Comparison of ENCODE assay signal across 1 cellular context in the genomic region with DNA sequence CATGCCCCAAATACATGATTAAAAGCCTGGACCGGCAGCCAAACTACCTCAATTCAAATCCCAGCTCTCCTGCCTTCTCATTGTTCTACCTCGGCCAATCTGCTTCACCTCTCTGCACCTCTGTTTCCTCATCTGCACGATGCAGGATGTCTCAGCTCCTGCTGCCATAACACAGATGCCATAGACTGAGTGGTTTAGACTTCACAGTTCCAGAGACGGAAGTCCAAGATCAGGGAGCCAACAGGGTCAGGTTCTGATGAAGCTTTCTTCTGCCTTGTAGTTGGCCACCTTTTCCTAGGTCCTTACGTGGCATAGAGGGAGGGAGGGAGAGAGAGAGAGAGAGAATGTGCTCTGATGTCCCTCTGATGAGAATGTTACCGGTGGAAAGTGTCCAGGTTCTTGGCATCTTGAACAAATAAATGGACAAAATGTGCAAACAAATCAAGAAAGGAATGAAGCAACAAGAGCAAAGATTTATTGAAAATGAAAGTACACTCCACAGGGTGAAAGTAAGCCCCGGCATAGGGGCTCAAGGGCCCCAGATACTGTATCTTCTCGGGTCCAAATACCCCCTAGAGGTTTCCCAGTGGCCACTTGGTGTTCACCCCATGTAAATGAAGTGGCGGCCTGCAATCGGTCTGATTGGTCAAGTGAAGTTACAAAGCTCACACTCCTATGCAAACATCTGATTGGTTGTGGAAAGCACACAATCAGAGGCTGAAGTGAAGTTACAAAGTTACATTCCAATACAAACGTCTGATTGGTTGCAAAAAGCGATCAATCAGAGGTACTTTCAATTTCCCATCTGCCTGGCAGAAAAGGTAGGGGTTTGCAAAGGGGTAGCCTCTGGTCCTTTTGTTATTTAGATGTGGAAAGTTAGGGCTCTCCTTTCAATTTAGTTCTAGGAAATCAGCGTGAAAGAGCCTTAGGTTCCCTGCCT.
TF ChIP-seq lines count a peak whose summit lies in the region.

No MANE protein-coding gene starts in this region.

TF ChIP-seq in HepG2, 621 proteins besides CTCF, POLR2A, EP300 and RAD21 (continued from another document and continues in another):
- TF ChIP-seq, protein P1, sequence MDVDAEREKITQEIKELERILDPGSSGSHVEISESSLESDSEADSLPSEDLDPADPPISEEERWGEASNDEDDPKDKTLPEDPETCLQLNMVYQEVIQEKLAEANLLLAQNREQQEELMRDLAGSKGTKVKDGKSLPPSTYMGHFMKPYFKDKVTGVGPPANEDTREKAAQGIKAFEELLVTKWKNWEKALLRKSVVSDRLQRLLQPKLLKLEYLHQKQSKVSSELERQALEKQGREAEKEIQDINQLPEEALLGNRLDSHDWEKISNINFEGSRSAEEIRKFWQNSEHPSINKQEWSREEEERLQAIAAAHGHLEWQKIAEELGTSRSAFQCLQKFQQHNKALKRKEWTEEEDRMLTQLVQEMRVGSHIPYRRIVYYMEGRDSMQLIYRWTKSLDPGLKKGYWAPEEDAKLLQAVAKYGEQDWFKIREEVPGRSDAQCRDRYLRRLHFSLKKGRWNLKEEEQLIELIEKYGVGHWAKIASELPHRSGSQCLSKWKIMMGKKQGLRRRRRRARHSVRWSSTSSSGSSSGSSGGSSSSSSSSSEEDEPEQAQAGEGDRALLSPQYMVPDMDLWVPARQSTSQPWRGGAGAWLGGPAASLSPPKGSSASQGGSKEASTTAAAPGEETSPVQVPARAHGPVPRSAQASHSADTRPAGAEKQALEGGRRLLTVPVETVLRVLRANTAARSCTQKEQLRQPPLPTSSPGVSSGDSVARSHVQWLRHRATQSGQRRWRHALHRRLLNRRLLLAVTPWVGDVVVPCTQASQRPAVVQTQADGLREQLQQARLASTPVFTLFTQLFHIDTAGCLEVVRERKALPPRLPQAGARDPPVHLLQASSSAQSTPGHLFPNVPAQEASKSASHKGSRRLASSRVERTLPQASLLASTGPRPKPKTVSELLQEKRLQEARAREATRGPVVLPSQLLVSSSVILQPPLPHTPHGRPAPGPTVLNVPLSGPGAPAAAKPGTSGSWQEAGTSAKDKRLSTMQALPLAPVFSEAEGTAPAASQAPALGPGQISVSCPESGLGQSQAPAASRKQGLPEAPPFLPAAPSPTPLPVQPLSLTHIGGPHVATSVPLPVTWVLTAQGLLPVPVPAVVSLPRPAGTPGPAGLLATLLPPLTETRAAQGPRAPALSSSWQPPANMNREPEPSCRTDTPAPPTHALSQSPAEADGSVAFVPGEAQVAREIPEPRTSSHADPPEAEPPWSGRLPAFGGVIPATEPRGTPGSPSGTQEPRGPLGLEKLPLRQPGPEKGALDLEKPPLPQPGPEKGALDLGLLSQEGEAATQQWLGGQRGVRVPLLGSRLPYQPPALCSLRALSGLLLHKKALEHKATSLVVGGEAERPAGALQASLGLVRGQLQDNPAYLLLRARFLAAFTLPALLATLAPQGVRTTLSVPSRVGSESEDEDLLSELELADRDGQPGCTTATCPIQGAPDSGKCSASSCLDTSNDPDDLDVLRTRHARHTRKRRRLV (CRISPR knock-in tag; IDR thresholded peaks at IDR 0.05) = peak; percentile 99
- TF ChIP-seq MLXIP (CRISPR knock-in tag; IDR thresholded peaks at IDR 0.05; ENCODE audit: borderline replicate concordance) (no peak), DPF2 (CRISPR knock-in tag; IDR thresholded peaks at IDR 0.05; ENCODE audit: borderline replicate concordance, low read depth) (no peak), PPARG (CRISPR knock-in tag; conservative IDR thresholded peaks at IDR 0.05) (no peak), YEATS4 (CRISPR knock-in tag; IDR thresholded peaks at IDR 0.05; ENCODE audit: borderline replicate concordance) (peak; percentile 57; the same call in 1 of the 2 replicates), ZMAT3 (CRISPR knock-in tag; conservative IDR thresholded peaks at IDR 0.05) (no peak), MEF2D (CRISPR knock-in tag; IDR thresholded peaks at IDR 0.05) (no peak; the same call in 1 of the 2 replicates), EHMT2 (IDR thresholded peaks at IDR 0.05; ENCODE audit: borderline replicate concordance, low read depth, low read length) (no peak), UBTF (CRISPR knock-in tag; IDR thresholded peaks at IDR 0.05) (no peak), KAT7 (CRISPR knock-in tag; IDR thresholded peaks at IDR 0.05; ENCODE audit: borderline replicate concordance) (no peak), FOXA1 (IDR thresholded peaks at IDR 0.05) (no peak), FOXA1 (CRISPR knock-in tag; IDR thresholded peaks at IDR 0.05) (no peak), ZNF543 (CRISPR knock-in tag; IDR thresholded peaks at IDR 0.05) (no peak), STAT5B (CRISPR knock-in tag; IDR thresholded peaks at IDR 0.05) (no peak), ZBTB26 (CRISPR knock-in tag; IDR thresholded peaks at IDR 0.05; ENCODE audit: borderline replicate concordance) (no peak), ZFP36L1 (CRISPR knock-in tag; IDR thresholded peaks at IDR 0.05) (no peak), FOSL2 (CRISPR knock-in tag; IDR thresholded peaks at IDR 0.05) (0 out of 2 replicates have a peak, but pooled peaks have one; percentile 0), GATAD1 (CRISPR knock-in tag; IDR thresholded peaks at IDR 0.05) (no peak), ATF1 (CRISPR knock-in tag; IDR thresholded peaks at IDR 0.05) (no peak; the same call in 1 of the 2 replicates), ZNF264 (CRISPR knock-in tag; IDR thresholded peaks at IDR 0.05) (no peak), ISL2 (CRISPR knock-in tag; IDR thresholded peaks at IDR 0.05) (no peak), ZNF891 (CRISPR knock-in tag; IDR thresholded peaks at IDR 0.05) (no peak), DMAP1 (CRISPR knock-in tag; IDR thresholded peaks at IDR 0.05) (peak; percentile 29; the same call in 1 of the 2 replicates), ZNF253 (CRISPR knock-in tag; IDR thresholded peaks at IDR 0.05; ENCODE audit: borderline replicate concordance) (no peak), ZNF337 (CRISPR knock-in tag; IDR thresholded peaks at IDR 0.05; ENCODE audit: borderline replicate concordance, low read depth) (no peak), ZBTB1 (CRISPR knock-in tag; IDR thresholded peaks at IDR 0.05; ENCODE audit: borderline replicate concordance) (no peak), ZNF414 (CRISPR knock-in tag; IDR thresholded peaks at IDR 0.05) (0 out of 2 replicates have a peak, but pooled peaks have one; percentile 46), KDM3A (CRISPR knock-in tag; IDR thresholded peaks at IDR 0.05; ENCODE audit: low read depth) (no peak), DMTF1 (CRISPR knock-in tag; IDR thresholded peaks at IDR 0.05) (no peak)
- TF ChIP-seq, protein P2, sequence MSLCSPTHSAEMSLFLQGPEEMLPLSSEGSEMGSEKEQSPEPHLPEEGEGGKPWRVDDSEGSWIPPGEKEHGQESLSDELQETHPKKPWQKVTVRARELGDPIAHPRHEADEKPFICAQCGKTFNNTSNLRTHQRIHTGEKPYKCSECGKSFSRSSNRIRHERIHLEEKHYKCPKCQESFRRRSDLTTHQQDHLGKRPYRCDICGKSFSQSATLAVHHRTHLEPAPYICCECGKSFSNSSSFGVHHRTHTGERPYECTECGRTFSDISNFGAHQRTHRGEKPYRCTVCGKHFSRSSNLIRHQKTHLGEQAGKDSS (CRISPR knock-in tag; IDR thresholded peaks at IDR 0.05; ENCODE audit: borderline replicate concordance, low read depth) = 0 out of 2 replicates have a peak, but pooled peaks have one; percentile 16
- TF ChIP-seq, protein P3, sequence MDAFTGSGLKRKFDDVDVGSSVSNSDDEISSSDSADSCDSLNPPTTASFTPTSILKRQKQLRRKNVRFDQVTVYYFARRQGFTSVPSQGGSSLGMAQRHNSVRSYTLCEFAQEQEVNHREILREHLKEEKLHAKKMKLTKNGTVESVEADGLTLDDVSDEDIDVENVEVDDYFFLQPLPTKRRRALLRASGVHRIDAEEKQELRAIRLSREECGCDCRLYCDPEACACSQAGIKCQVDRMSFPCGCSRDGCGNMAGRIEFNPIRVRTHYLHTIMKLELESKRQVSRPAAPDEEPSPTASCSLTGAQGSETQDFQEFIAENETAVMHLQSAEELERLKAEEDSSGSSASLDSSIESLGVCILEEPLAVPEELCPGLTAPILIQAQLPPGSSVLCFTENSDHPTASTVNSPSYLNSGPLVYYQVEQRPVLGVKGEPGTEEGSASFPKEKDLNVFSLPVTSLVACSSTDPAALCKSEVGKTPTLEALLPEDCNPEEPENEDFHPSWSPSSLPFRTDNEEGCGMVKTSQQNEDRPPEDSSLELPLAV (CRISPR knock-in tag; conservative IDR thresholded peaks at IDR 0.05; ENCODE audit: low read depth) = no peak
- TF ChIP-seq, protein P4, sequence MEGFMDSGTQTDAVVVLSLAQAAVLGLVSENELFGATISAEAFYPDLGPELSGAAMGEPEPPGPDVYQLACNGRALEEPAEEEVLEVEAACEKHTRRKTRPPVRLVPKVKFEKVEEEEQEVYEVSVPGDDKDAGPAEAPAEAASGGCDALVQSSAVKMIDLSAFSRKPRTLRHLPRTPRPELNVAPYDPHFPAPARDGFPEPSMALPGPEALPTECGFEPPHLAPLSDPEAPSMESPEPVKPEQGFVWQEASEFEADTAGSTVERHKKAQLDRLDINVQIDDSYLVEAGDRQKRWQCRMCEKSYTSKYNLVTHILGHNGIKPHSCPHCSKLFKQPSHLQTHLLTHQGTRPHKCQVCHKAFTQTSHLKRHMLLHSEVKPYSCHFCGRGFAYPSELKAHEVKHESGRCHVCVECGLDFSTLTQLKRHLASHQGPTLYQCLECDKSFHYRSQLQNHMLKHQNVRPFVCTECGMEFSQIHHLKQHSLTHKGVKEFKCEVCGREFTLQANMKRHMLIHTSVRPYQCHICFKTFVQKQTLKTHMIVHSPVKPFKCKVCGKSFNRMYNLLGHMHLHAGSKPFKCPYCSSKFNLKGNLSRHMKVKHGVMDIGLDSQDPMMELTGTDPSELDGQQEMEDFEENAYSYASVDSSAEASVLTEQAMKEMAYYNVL (CRISPR knock-in tag; IDR thresholded peaks at IDR 0.05; ENCODE audit: borderline replicate concordance) = peak; percentile 29; the same call in 1 of the 2 replicates
